ENCODE assay signal across 12 cellular contexts in the genomic region with DNA sequence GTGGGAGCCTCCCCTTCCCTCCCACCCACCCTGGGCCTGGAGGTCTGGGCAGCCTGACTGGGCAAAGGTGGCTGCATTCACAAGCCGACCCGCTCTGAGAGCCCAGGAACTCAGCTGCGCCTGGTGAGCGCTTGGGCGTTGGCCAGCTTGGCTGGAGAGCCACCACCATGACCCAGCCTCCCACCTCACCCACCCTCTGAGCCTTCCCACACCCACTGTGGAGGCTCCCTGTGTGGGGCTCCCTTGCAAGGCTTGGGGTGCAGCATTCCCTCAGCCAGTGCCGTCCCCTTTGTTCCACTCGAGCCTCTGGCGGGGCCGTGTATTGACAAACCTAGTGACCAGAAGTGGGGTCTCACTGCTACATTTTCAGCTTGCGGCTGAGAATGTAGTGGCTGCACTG.
"Had no signal": no experiment of that assay in that cellular context is flagged by ENCODE, and none has a peak within 500 bp of the region (broad histone marks: within the 10 kb centered on the region; RNA-seq: fewer than 3 reads in every experiment).

No MANE protein-coding gene starts in this region.

- H3K4me3 ChIP-seq: lung had no signal

- H3K9me3 ChIP-seq: neutrophil had no signal

- ATAC-seq: activated CD4-positive, alpha-beta T cell treated with anti-CD3 and anti-CD28 coated beads for 36 hours; activated CD8-positive, alpha-beta T cell treated with anti-CD3 and anti-CD28 coated beads for 36 hours; naive thymus-derived CD4-positive, alpha-beta T cell; stimulated activated effector memory CD8-positive, alpha-beta T cell treated with anti-CD3 and anti-CD28 coated beads, Interleukin-12 subunit alpha, Interleukin-12 subunit beta, amount 100 ng/mL, for 72 hours had no signal

- DNase-seq: activated CD4-positive, alpha-beta T cell treated with anti-CD3 and anti-CD28 coated beads for 36 hours; activated CD8-positive, alpha-beta T cell treated with anti-CD3 and anti-CD28 coated beads for 36 hours; activated naive CD4-positive, alpha-beta T cell treated with anti-CD3 and anti-CD28 coated beads for 36 hours; effector CD4-positive, alpha-beta T cell; kidney glomerular epithelial cell; naive thymus-derived CD4-positive, alpha-beta T cell; T-helper 9 cell; trophoblast cell had no signal

- H3K27me3 ChIP-seq: neutrophil had no signal

- H3K27ac ChIP-seq: neutrophil, VCaP had no signal
